8 cellular contexts compared by ENCODE assay signal in genomic region chr5:54229041-54229780, GRCh38.
DNase-seq lines count a peak whose midpoint lies in the region; ATAC-seq and TF ChIP-seq lines count a peak whose summit lies in the region.

No MANE protein-coding gene starts in this region.

- TF ChIP-seq CTCF in osteocyte (IDR thresholded peaks at IDR 0.05) (peak; percentile 92), tibial nerve (IDR thresholded peaks at IDR 0.05) (peak; percentile 74 to 92 (median 81))

- no peaks in the 10 kb centered on the region for H3K9me3 ChIP-seq in tibial nerve

- no peak for TF ChIP-seq EP300 in tibial nerve (IDR thresholded peaks at IDR 0.05)

- H3K9me3 Mint-ChIP-seq in osteocyte (ENCODE audit: unreplicated experiment), result no peaks in the 10 kb centered on the region

- peaks cover 2% of the 10 kb centered on the region for H3K27me3 Mint-ChIP-seq in osteocyte (ENCODE audit: unreplicated experiment)

- no peak overlapping the region for H3K27ac ChIP-seq in tibial nerve

- peak; percentile 27 for DNase-seq in DMS114 treated with DMSO at 0.1 percent for 48 hours (lab: John Stamatoyannopoulos, UW; ENCODE audit: unreplicated experiment)
- peak; percentile 40 for DNase-seq in RKO (ENCODE audit: low spot score)
- peak; percentile 43 to 56 for DNase-seq in activated T-helper 1 cell treated with anti-CD3 and anti-CD28 coated beads, Interleukin-2, amount 50 U/mL, for 16 hours (ENCODE audit: low read depth in 1 of 2, low spot score in 1 of 2)
- DNase-seq in foreskin melanocyte, result peak; percentile 24
- peak; percentile 88 for DNase-seq in osteocyte (ENCODE audit: extremely low spot score, unreplicated experiment)
- DNase-seq in tibial nerve (ENCODE audit: low spot score in 2 of 2), result peak; percentile 66 to 83

- no peak for TF ChIP-seq POLR2A in tibial nerve (IDR thresholded peaks at IDR 0.05)

- 19 to 20% methylated on average over 6 of the region's 6 CpGs for WGBS in tibial nerve, 2 donors

- H3K4me3 ChIP-seq in tibial nerve, result no peak overlapping the region

- H3K4me1 Mint-ChIP-seq in osteocyte (ENCODE audit: unreplicated experiment), result peaks cover 3% of the 10 kb centered on the region

- H3K4me1 ChIP-seq in tibial nerve, result peaks cover 0 to 15% (median 2%) of the 10 kb centered on the region in 4 donors

- no peak overlapping the region for H3K27ac Mint-ChIP-seq in osteocyte (ENCODE audit: unreplicated experiment)

- no peaks in the 10 kb centered on the region for H3K36me3 ChIP-seq in tibial nerve

- H3K27me3 ChIP-seq in tibial nerve, result no peaks in the 10 kb centered on the region

- no peak overlapping the region for H3K4me3 Mint-ChIP-seq in osteocyte (ENCODE audit: unreplicated experiment)

- H3K36me3 Mint-ChIP-seq in osteocyte (ENCODE audit: unreplicated experiment), result no peaks in the 10 kb centered on the region

- peak; percentile 94 for ATAC-seq in GM19467 (IDR thresholded peaks at IDR 0.05; ENCODE audit: unreplicated experiment)
- ATAC-seq in HG03558 (IDR thresholded peaks at IDR 0.05; ENCODE audit: extremely low read depth, unreplicated experiment), result peak; percentile 74

Comparison
In these comparisons a context has a peak if more than half of its experiments do, and no peak if none do; other contexts are left out.
1. DNase-seq: peak in every context shown above with its lines; median percentile 88 in osteocyte; 74 in tibial nerve; 50 in activated T-helper 1 cell treated with anti-CD3 and anti-CD28 coated beads, Interleukin-2, amount 50 U/mL, for 16 hours; 40 in RKO; 27 in DMS114 treated with DMSO at 0.1 percent for 48 hours; 24 in foreskin melanocyte.